16 cellular contexts compared by ENCODE assay signal in the genomic region with DNA sequence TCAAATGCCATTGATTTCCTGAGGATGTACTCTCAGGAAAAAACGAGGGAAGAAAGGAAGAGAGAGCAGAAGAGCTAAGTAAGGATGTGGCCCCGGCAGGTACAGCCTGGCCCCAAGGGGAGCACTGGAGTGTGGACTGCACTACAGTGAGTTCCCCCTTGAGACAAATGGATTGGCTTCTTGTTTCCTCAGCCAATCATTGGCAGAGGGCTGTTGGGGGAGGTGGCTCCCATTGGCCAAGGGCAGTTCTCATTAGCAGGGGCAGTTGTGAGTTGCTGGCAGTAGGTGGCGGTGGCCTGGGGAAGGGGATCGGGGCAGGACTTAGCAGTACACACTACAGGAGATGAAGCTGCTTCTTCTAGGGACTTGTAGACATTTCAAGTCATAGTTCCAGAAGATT. TPM values are rescaled to one million over a fixed set of nuclear protein-coding genes. Genes with fewer than 3 reads are reported as not detected.
DNase-seq lines count a peak whose midpoint lies in the region; ATAC-seq and TF ChIP-seq lines count a peak whose summit lies in the region.
"Had no signal": no experiment of that assay in that cellular context is flagged by ENCODE, and none has a peak within 500 bp of the region (broad histone marks: within the 10 kb centered on the region; RNA-seq: fewer than 3 reads in every experiment).

No MANE protein-coding gene starts in this region.

- DNase-seq in NCI-H1436 (lab: John Stamatoyannopoulos, UW) (peak; percentile 4), NCI-H1436 treated with DMSO at 0.1 percent for 48 hours (lab: John Stamatoyannopoulos, UW) (no peak), NAMALWA (ENCODE audit: low spot score) (peak; percentile 33), WTC11 (ENCODE audit: low spot score) (no peak), iPS-NIHi7 (ENCODE audit: extremely low spot score) (peak; percentile 36), ecto neural progenitor cell (ENCODE audit: low spot score) (no peak), Right ventricle myocardium superior (no peak)
- DNase-seq: 8988T; KG1; MM.1S; NCI-H1105 treated with DMSO at 0.1 percent for 48 hours; NCI-H187 treated with DMSO at 0.1 percent for 48 hours; NCI-H526 treated with DMSO at 0.1 percent for 48 hours; NK-92 treated with Interleukin-12 subunit alpha and Interleukin-12 subunit beta, amount 100 ng/mL, for 24 hours had no signal

- CTCF ChIA-PET in WTC11 (lab: Charles Lee) = interaction anchor here (1.7 to 2.3 kb wide), 3 partner anchors 11 to 24 kb away, joined by 4 to 29 read pairs (median 4); a partner anchor contains a TSS

- no peak overlapping the region for H3K4me3 Mint-ChIP-seq in WTC11

- no peaks in the 10 kb centered on the region for H3K27me3 Mint-ChIP-seq in WTC11 (ENCODE audit: low read depth)

- POLR2A ChIA-PET in WTC11 (lab: Charles Lee) = no interaction called here

- H3K36me3 Mint-ChIP-seq in WTC11 = no peaks in the 10 kb centered on the region

- peaks cover 14% of the 10 kb centered on the region for H3K9me3 Mint-ChIP-seq in WTC11

- intact Hi-C loops in Right ventricle myocardium superior (cut with DNase I) = no loop called here

- TF ChIP-seq CTCF in WTC11 (IDR thresholded peaks at IDR 0.05) = no peak

- no peaks in the 10 kb centered on the region for H3K4me1 Mint-ChIP-seq in WTC11

- peak; percentile 86 for ATAC-seq in WTC11
- no peak for ATAC-seq in GM21786 (IDR thresholded peaks at IDR 0.05; ENCODE audit: unreplicated experiment)
- ATAC-seq in Right ventricle myocardium superior (ENCODE audit: poor library complexity) = no peak

- H3K27ac Mint-ChIP-seq in WTC11 = no peak overlapping the region

TF ChIP-seq in WTC11, 78 proteins besides CTCF, POLR2A, EP300 and RAD21:
- TF ChIP-seq, protein P1, sequence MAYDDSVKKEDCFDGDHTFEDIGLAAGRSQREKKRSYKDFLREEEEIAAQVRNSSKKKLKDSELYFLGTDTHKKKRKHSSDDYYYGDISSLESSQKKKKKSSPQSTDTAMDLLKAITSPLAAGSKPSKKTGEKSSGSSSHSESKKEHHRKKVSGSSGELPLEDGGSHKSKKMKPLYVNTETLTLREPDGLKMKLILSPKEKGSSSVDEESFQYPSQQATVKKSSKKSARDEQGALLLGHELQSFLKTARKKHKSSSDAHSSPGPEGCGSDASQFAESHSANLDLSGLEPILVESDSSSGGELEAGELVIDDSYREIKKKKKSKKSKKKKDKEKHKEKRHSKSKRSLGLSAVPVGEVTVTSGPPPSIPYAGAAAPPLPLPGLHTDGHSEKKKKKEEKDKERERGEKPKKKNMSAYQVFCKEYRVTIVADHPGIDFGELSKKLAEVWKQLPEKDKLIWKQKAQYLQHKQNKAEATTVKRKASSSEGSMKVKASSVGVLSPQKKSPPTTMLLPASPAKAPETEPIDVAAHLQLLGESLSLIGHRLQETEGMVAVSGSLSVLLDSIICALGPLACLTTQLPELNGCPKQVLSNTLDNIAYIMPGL (CRISPR knock-in tag; IDR thresholded peaks at IDR 0.05) = no peak
- TF ChIP-seq SP1 (CRISPR knock-in tag; conservative IDR thresholded peaks at IDR 0.05) = no peak
- no peak for TF ChIP-seq ESRRA (CRISPR knock-in tag; IDR thresholded peaks at IDR 0.05; ENCODE audit: borderline replicate concordance)
- no peak for TF ChIP-seq FOXP1 (CRISPR knock-in tag; IDR thresholded peaks at IDR 0.05; ENCODE audit: borderline replicate concordance)
- no peak for TF ChIP-seq NR1H2 (CRISPR knock-in tag; IDR thresholded peaks at IDR 0.05)
- no peak for TF ChIP-seq ZNF396 (CRISPR knock-in tag; IDR thresholded peaks at IDR 0.05; ENCODE audit: borderline replicate concordance)
- TF ChIP-seq, protein P2, sequence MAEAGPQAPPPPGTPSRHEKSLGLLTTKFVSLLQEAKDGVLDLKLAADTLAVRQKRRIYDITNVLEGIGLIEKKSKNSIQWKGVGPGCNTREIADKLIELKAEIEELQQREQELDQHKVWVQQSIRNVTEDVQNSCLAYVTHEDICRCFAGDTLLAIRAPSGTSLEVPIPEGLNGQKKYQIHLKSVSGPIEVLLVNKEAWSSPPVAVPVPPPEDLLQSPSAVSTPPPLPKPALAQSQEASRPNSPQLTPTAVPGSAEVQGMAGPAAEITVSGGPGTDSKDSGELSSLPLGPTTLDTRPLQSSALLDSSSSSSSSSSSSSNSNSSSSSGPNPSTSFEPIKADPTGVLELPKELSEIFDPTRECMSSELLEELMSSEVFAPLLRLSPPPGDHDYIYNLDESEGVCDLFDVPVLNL (CRISPR knock-in tag; IDR thresholded peaks at IDR 0.05; ENCODE audit: borderline replicate concordance, low read depth) = no peak
- TF ChIP-seq NFYB (CRISPR knock-in tag; conservative IDR thresholded peaks at IDR 0.05; ENCODE audit: low read depth) = peak; percentile 54

RNA-seq across cellular contexts. Expression of a gene that starts 24.1 kb away (rescaled TPM):
- total RNA-seq in WTC11 (2021) = 82.7 to 103 TPM (median 91.3 TPM) in 3 replicates
- total RNA-seq in Right ventricle myocardium superior = 16.6 TPM

RNA-seq across cellular contexts. Expression of a gene that starts 55.4 kb away (rescaled TPM):
- total RNA-seq in WTC11 (2021) (not detected in 3 replicates), Right ventricle myocardium superior (not detected)
- total RNA-seq: Daoy had no signal

Comparison
In these comparisons a context has a peak if more than half of its experiments do, and no peak if none do; other contexts are left out.
1. DNase-seq: peak in NCI-H1436 (single experiment), NAMALWA (single experiment) and iPS-NIHi7 (single experiment); none in NCI-H1436 treated with DMSO at 0.1 percent for 48 hours (single experiment), WTC11 (single experiment), ecto neural progenitor cell (single experiment) and Right ventricle myocardium superior (single experiment).